Comparison of ENCODE assay signal across 1 cellular context in the genomic region with DNA sequence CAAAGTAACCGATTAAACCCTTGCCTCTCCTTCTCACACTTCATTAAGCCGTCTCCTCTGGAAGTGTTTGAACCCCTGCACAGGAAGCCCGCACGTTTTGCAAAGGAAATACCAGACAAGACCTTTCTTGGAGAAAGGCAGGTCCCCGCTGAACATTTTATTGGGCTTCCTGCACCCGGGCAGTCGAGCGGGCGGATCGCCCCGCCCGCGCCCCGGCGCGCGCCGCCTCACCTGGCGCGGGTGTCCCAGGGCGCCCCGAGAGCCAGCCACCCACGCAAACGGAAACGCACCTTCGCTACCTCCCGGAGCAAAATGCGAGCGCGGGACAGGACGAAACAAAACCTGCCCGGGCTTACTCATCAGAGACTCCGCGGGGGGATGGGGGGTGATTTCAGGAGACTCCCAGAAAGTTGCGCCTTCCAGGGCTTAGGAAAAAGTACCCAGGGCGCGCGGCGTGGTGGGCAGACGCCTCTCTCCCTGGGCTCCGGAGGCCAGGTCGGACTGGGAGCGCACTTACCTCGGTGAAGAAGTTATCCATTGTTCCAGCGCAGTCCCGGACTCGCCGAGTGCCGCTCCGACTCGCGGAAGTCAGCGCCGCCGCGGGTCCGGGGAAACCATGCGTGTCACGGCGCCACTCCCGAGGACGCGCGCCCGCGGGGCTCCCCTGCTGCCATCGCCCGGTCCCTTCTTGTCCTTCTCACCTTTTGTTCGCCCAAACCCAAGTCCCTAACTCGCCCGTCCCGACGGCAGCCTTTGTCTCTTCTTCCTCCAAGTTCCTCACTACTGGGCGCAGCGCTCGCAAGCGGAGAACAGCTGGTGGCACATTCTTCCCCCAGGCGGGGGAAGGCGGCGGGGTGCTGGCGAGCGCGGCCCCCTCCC.
TF ChIP-seq lines count a peak whose summit lies in the region.

No MANE protein-coding gene starts in this region.

TF ChIP-seq in K562, 482 proteins besides CTCF, POLR2A, EP300 and RAD21:
- no peak for TF ChIP-seq RBBP5 (IDR thresholded peaks at IDR 0.05; ENCODE audit: borderline replicate concordance, insufficient read depth, low read length, poor library complexity, severe bottlenecking)
- TF ChIP-seq, protein P1, sequence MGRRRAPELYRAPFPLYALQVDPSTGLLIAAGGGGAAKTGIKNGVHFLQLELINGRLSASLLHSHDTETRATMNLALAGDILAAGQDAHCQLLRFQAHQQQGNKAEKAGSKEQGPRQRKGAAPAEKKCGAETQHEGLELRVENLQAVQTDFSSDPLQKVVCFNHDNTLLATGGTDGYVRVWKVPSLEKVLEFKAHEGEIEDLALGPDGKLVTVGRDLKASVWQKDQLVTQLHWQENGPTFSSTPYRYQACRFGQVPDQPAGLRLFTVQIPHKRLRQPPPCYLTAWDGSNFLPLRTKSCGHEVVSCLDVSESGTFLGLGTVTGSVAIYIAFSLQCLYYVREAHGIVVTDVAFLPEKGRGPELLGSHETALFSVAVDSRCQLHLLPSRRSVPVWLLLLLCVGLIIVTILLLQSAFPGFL (CRISPR knock-in tag; IDR thresholded peaks at IDR 0.05) = no peak
- TF ChIP-seq, protein P2, sequence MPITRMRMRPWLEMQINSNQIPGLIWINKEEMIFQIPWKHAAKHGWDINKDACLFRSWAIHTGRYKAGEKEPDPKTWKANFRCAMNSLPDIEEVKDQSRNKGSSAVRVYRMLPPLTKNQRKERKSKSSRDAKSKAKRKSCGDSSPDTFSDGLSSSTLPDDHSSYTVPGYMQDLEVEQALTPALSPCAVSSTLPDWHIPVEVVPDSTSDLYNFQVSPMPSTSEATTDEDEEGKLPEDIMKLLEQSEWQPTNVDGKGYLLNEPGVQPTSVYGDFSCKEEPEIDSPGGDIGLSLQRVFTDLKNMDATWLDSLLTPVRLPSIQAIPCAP (CRISPR knock-in tag; IDR thresholded peaks at IDR 0.05; ENCODE audit: borderline replicate concordance) = no peak
- TF ChIP-seq JUNB (CRISPR knock-in tag; conservative IDR thresholded peaks at IDR 0.05) = no peak
- TF ChIP-seq FOXP1 (CRISPR knock-in tag; IDR thresholded peaks at IDR 0.05) = no peak
- TF ChIP-seq, protein P3, sequence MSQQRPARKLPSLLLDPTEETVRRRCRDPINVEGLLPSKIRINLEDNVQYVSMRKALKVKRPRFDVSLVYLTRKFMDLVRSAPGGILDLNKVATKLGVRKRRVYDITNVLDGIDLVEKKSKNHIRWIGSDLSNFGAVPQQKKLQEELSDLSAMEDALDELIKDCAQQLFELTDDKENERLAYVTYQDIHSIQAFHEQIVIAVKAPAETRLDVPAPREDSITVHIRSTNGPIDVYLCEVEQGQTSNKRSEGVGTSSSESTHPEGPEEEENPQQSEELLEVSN (IDR thresholded peaks at IDR 0.05; ENCODE audit: borderline replicate concordance in 1 of 2, extremely low read depth in 1 of 2, insufficient read depth in 1 of 2, insufficient read length in 1 of 2, low read depth in 1 of 2, low read length in 1 of 2, poor library complexity in 1 of 2, severe bottlenecking in 1 of 2) = peak in 1 of 2 experiments; percentile 2
- TF ChIP-seq ARHGAP35 (IDR thresholded peaks at IDR 0.05; ENCODE audit: partially characterized antibody) = no peak
- TF ChIP-seq, protein P4, sequence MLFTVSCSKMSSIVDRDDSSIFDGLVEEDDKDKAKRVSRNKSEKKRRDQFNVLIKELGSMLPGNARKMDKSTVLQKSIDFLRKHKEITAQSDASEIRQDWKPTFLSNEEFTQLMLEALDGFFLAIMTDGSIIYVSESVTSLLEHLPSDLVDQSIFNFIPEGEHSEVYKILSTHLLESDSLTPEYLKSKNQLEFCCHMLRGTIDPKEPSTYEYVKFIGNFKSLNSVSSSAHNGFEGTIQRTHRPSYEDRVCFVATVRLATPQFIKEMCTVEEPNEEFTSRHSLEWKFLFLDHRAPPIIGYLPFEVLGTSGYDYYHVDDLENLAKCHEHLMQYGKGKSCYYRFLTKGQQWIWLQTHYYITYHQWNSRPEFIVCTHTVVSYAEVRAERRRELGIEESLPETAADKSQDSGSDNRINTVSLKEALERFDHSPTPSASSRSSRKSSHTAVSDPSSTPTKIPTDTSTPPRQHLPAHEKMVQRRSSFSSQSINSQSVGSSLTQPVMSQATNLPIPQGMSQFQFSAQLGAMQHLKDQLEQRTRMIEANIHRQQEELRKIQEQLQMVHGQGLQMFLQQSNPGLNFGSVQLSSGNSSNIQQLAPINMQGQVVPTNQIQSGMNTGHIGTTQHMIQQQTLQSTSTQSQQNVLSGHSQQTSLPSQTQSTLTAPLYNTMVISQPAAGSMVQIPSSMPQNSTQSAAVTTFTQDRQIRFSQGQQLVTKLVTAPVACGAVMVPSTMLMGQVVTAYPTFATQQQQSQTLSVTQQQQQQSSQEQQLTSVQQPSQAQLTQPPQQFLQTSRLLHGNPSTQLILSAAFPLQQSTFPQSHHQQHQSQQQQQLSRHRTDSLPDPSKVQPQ (CRISPR knock-in tag; IDR thresholded peaks at IDR 0.05; ENCODE audit: borderline replicate concordance) = no peak
- TF ChIP-seq, protein P5, sequence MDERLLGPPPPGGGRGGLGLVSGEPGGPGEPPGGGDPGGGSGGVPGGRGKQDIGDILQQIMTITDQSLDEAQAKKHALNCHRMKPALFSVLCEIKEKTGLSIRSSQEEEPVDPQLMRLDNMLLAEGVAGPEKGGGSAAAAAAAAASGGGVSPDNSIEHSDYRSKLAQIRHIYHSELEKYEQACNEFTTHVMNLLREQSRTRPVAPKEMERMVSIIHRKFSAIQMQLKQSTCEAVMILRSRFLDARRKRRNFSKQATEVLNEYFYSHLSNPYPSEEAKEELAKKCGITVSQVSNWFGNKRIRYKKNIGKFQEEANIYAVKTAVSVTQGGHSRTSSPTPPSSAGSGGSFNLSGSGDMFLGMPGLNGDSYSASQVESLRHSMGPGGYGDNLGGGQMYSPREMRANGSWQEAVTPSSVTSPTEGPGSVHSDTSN (CRISPR knock-in tag; IDR thresholded peaks at IDR 0.05; ENCODE audit: low read depth) = no peak
- TF ChIP-seq, protein P5 (tag; conservative IDR thresholded peaks at IDR 0.05; ENCODE audit: low read depth) = no peak
- TF ChIP-seq, protein P6, sequence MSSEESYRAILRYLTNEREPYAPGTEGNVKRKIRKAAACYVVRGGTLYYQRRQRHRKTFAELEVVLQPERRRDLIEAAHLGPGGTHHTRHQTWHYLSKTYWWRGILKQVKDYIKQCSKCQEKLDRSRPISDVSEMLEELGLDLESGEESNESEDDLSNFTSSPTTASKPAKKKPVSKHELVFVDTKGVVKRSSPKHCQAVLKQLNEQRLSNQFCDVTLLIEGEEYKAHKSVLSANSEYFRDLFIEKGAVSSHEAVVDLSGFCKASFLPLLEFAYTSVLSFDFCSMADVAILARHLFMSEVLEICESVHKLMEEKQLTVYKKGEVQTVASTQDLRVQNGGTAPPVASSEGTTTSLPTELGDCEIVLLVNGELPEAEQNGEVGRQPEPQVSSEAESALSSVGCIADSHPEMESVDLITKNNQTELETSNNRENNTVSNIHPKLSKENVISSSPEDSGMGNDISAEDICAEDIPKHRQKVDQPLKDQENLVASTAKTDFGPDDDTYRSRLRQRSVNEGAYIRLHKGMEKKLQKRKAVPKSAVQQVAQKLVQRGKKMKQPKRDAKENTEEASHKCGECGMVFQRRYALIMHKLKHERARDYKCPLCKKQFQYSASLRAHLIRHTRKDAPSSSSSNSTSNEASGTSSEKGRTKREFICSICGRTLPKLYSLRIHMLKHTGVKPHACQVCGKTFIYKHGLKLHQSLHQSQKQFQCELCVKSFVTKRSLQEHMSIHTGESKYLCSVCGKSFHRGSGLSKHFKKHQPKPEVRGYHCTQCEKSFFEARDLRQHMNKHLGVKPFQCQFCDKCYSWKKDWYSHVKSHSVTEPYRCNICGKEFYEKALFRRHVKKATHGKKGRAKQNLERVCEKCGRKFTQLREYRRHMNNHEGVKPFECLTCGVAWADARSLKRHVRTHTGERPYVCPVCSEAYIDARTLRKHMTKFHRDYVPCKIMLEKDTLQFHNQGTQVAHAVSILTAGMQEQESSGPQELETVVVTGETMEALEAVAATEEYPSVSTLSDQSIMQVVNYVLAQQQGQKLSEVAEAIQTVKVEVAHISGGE (CRISPR knock-in tag; IDR thresholded peaks at IDR 0.05) = no peak
- TF ChIP-seq, protein P7, sequence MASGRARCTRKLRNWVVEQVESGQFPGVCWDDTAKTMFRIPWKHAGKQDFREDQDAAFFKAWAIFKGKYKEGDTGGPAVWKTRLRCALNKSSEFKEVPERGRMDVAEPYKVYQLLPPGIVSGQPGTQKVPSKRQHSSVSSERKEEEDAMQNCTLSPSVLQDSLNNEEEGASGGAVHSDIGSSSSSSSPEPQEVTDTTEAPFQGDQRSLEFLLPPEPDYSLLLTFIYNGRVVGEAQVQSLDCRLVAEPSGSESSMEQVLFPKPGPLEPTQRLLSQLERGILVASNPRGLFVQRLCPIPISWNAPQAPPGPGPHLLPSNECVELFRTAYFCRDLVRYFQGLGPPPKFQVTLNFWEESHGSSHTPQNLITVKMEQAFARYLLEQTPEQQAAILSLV (tag; IDR thresholded peaks at IDR 0.05) = no peak
- TF ChIP-seq NFRKB (IDR thresholded peaks at IDR 0.05; ENCODE audit: low read depth) = no peak
- no peak for TF ChIP-seq TBL1XR1 (IDR thresholded peaks at IDR 0.05; ENCODE audit: low read length in 2 of 2)
- 0 out of 2 replicates have a peak, but pooled peaks have one; percentile 37 for TF ChIP-seq RBM14 (IDR thresholded peaks at IDR 0.05; ENCODE audit: borderline replicate concordance, insufficient read depth, low read depth, low read length)
